In the genomic region with DNA sequence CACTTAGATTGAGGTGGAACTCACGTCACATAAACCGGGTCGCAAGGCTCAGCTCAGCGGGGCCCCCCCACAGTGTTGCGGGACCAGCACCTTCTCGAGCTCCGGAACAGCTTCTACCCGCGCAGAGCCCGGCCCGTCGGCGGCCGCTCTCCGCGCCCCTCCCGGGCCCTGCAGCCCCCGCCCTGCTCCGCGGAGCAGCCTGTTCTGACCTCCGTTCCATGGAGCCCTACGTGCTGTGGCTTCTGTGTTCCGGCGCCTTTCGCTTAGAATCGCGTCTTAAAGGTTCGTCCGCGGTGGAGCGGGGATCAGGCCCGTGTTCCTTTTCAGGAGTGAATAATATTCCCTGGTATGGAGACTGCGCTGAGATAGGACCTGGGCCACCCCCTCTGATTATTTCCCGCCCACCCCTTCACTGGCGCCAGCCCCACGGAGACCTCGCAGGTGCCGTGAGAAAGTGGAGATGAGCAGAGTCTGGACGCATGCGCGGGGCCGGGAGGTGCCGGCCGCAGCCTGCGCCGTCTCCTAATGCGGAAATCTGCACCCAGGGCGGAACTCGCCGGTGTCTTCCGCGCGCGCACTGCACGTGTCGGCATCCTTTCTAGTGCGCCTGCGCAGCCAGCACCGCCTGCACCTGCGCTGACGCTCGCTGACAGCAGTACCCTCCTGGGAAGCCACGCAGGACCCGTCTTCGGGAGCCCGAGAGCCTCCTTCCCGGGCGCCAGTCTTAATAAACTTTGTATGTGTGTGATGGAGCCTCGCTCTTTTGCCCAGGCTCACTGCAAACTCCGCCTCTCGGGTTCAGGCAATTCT, we compare ENCODE assay signal across 8 cellular contexts. TPM values are rescaled to one million over a fixed set of nuclear protein-coding genes. Genes with fewer than 3 reads are reported as not detected.
DNase-seq lines count a peak whose midpoint lies in the region; ATAC-seq lines count a peak whose summit lies in the region.

No MANE protein-coding gene starts in this region.

- peak overlapping the region; percentile 78 for H3K4me3 Mint-ChIP-seq in stimulated activated naive CD8-positive, alpha-beta T cell treated with anti-CD3 and anti-CD28 coated beads, Interleukin-15, Interleukin-2, amounts not matched to agents 100 ng/mL and 50 ng/mL, for 24 hours
- peak overlapping the region; percentile 63 for H3K4me3 Mint-ChIP-seq in dendritic cell treated with granulocyte-macrophage colony-stimulating factor and Interleukin-4, amounts not matched to agents 40 ng/mL and 50 ng/mL, for 4 days
- H3K4me3 Mint-ChIP-seq in natural killer cell treated with Interleukin-12 subunit alpha and Interleukin-12 subunit beta and Interleukin-15 and Interleukin-18, amount 100 ng/mL, for 72 hours: peak overlapping the region; percentile 61

- no peak for DNase-seq in stimulated activated naive CD8-positive, alpha-beta T cell treated with anti-CD3 and anti-CD28 coated beads, Interleukin-15, Interleukin-2, amounts not matched to agents 100 U/mL and 50 U/mL, for 24 hours
- DNase-seq in natural killer cell treated with Interleukin-12 subunit alpha and Interleukin-12 subunit beta and Interleukin-15 and Interleukin-18, amount 100 ng/mL, for 72 hours (ENCODE audit: low spot score): no peak
- DNase-seq in NCI-H82 (lab: John Stamatoyannopoulos, UW) (no peak), NCI-H1092 treated with DMSO at 0.1 percent for 48 hours (lab: John Stamatoyannopoulos, UW) (no peak)

- no peak overlapping the region for H3K27ac Mint-ChIP-seq in stimulated activated naive CD8-positive, alpha-beta T cell treated with anti-CD3 and anti-CD28 coated beads, Interleukin-15, Interleukin-2, amounts not matched to agents 100 ng/mL and 50 ng/mL, for 24 hours
- H3K27ac Mint-ChIP-seq in dendritic cell treated with granulocyte-macrophage colony-stimulating factor and Interleukin-4, amounts not matched to agents 40 ng/mL and 50 ng/mL, for 4 days: no peak overlapping the region
- no peak overlapping the region for H3K27ac Mint-ChIP-seq in natural killer cell treated with Interleukin-12 subunit alpha and Interleukin-12 subunit beta and Interleukin-15 and Interleukin-18, amount 100 ng/mL, for 72 hours

- intact Hi-C loops in dendritic cell treated with granulocyte-macrophage colony-stimulating factor and Interleukin-4, amounts not matched to agents 40 ng/mL and 50 ng/mL, for 4 days (cut with micrococcal nuclease): no loop called here

- H3K27me3 Mint-ChIP-seq in stimulated activated naive CD8-positive, alpha-beta T cell treated with anti-CD3 and anti-CD28 coated beads, Interleukin-15, Interleukin-2, amounts not matched to agents 100 ng/mL and 50 ng/mL, for 24 hours: peaks cover 5% of the 10 kb centered on the region
- peaks cover 48% of the 10 kb centered on the region for H3K27me3 Mint-ChIP-seq in dendritic cell treated with granulocyte-macrophage colony-stimulating factor and Interleukin-4, amounts not matched to agents 40 ng/mL and 50 ng/mL, for 4 days
- H3K27me3 Mint-ChIP-seq in natural killer cell treated with Interleukin-12 subunit alpha and Interleukin-12 subunit beta and Interleukin-15 and Interleukin-18, amount 100 ng/mL, for 72 hours: peaks cover 0 to 7% of the 10 kb centered on the region in 2 donors

- H3K4me1 Mint-ChIP-seq in stimulated activated naive CD8-positive, alpha-beta T cell treated with anti-CD3 and anti-CD28 coated beads, Interleukin-15, Interleukin-2, amounts not matched to agents 100 ng/mL and 50 ng/mL, for 24 hours (ENCODE audit: low read depth): peaks cover 10% of the 10 kb centered on the region
- no peaks in the 10 kb centered on the region for H3K4me1 Mint-ChIP-seq in dendritic cell treated with granulocyte-macrophage colony-stimulating factor and Interleukin-4, amounts not matched to agents 40 ng/mL and 50 ng/mL, for 4 days (ENCODE audit: low read depth)
- H3K4me1 Mint-ChIP-seq in natural killer cell treated with Interleukin-12 subunit alpha and Interleukin-12 subunit beta and Interleukin-15 and Interleukin-18, amount 100 ng/mL, for 72 hours (ENCODE audit: low read depth in 2 of 2): peaks cover 11 to 12% of the 10 kb centered on the region in 2 donors

- H3K9me3 Mint-ChIP-seq in stimulated activated naive CD8-positive, alpha-beta T cell treated with anti-CD3 and anti-CD28 coated beads, Interleukin-15, Interleukin-2, amounts not matched to agents 100 ng/mL and 50 ng/mL, for 24 hours: peaks cover 8% of the 10 kb centered on the region
- peaks cover 13% of the 10 kb centered on the region for H3K9me3 Mint-ChIP-seq in dendritic cell treated with granulocyte-macrophage colony-stimulating factor and Interleukin-4, amounts not matched to agents 40 ng/mL and 50 ng/mL, for 4 days
- peaks cover 3% of the 10 kb centered on the region for H3K9me3 Mint-ChIP-seq in natural killer cell treated with Interleukin-12 subunit alpha and Interleukin-12 subunit beta and Interleukin-15 and Interleukin-18, amount 100 ng/mL, for 72 hours

- H3K36me3 Mint-ChIP-seq in stimulated activated naive CD8-positive, alpha-beta T cell treated with anti-CD3 and anti-CD28 coated beads, Interleukin-15, Interleukin-2, amounts not matched to agents 100 ng/mL and 50 ng/mL, for 24 hours (ENCODE audit: low read depth): peaks cover 9% of the 10 kb centered on the region
- peaks cover 8% of the 10 kb centered on the region for H3K36me3 Mint-ChIP-seq in dendritic cell treated with granulocyte-macrophage colony-stimulating factor and Interleukin-4, amounts not matched to agents 40 ng/mL and 50 ng/mL, for 4 days (ENCODE audit: low read depth)
- H3K36me3 Mint-ChIP-seq in natural killer cell treated with Interleukin-12 subunit alpha and Interleukin-12 subunit beta and Interleukin-15 and Interleukin-18, amount 100 ng/mL, for 72 hours: peaks cover 10% of the 10 kb centered on the region

- ATAC-seq in stimulated activated naive CD8-positive, alpha-beta T cell treated with anti-CD3 and anti-CD28 coated beads, Interleukin-15, Interleukin-2, amounts not matched to agents 100 U/mL and 50 U/mL, for 24 hours: no peak
- no peak for ATAC-seq in natural killer cell treated with Interleukin-12 subunit alpha and Interleukin-12 subunit beta and Interleukin-15 and Interleukin-18, amount 100 ng/mL, for 72 hours
- ATAC-seq in GM21423 (IDR thresholded peaks at IDR 0.05; ENCODE audit: unreplicated experiment): no peak
- no peak for ATAC-seq in GM18907 (IDR thresholded peaks at IDR 0.05; ENCODE audit: unreplicated experiment)

RNA-seq across cellular contexts. Expression of gene ZNF778, which starts 30.9 kb away (rescaled TPM):
- total RNA-seq in natural killer cell treated with Interleukin-12 subunit alpha and Interleukin-12 subunit beta and Interleukin-15 and Interleukin-18, amount 100 ng/mL, for 72 hours: 10 to 100 TPM in 1 of 2 donors, 1 to 10 TPM in 1; 7.5 to 23.3 TPM

RNA-seq across cellular contexts. Expression of gene SLC22A31, which starts 48.1 kb away (rescaled TPM):
- 1 to 10 TPM in 1 of 2 donors, under 1 TPM in 1; 0.53 to 1.2 TPM for total RNA-seq in natural killer cell treated with Interleukin-12 subunit alpha and Interleukin-12 subunit beta and Interleukin-15 and Interleukin-18, amount 100 ng/mL, for 72 hours
